ENCODE assay signal across 1 cellular context in the genomic region with DNA sequence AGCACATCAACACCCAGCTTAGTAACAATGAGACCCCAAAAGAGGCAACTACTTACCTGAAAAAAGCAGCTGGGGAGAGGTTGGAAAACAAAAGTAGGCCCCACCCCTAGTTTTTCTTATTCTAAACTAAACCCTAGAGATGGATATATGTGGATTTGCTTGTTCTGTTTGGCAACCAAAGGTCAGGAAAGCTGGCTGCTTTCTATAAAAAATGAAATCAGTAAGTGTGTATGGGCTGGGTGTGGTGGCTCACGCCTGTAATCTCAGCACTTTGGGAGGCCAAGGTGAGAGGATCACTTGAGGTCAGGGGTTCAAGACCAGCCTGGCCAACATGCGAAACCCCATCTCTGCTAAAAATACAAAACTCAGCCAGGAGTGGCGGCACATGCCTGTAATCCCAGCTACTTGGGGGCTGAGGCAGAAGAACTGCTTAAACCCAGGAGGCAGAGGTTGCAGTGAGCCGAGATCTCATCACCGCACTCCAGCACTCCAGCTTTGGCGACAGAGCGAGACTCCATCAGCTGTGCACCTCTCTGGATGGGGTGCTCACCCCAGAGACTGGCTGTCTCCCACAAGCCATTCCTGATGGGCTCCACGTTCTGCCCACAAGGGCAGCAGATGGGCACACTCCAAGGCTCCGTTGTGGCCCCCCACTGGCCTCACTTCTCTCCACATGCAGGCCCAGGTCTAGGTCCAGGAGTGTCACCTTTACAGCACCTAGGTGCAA.
TF ChIP-seq lines count a peak whose summit lies in the region.

No MANE protein-coding gene starts in this region.

TF ChIP-seq in GM23338, 12 proteins besides CTCF, POLR2A, EP300 and RAD21 (continued from another document):
- TF ChIP-seq, protein P1, sequence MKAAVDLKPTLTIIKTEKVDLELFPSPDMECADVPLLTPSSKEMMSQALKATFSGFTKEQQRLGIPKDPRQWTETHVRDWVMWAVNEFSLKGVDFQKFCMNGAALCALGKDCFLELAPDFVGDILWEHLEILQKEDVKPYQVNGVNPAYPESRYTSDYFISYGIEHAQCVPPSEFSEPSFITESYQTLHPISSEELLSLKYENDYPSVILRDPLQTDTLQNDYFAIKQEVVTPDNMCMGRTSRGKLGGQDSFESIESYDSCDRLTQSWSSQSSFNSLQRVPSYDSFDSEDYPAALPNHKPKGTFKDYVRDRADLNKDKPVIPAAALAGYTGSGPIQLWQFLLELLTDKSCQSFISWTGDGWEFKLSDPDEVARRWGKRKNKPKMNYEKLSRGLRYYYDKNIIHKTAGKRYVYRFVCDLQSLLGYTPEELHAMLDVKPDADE (IDR thresholded peaks at IDR 0.05): no peak
- TF ChIP-seq STAT1 (IDR thresholded peaks at IDR 0.05; ENCODE audit: unreplicated experiment): no peak
- TF ChIP-seq, protein P2, sequence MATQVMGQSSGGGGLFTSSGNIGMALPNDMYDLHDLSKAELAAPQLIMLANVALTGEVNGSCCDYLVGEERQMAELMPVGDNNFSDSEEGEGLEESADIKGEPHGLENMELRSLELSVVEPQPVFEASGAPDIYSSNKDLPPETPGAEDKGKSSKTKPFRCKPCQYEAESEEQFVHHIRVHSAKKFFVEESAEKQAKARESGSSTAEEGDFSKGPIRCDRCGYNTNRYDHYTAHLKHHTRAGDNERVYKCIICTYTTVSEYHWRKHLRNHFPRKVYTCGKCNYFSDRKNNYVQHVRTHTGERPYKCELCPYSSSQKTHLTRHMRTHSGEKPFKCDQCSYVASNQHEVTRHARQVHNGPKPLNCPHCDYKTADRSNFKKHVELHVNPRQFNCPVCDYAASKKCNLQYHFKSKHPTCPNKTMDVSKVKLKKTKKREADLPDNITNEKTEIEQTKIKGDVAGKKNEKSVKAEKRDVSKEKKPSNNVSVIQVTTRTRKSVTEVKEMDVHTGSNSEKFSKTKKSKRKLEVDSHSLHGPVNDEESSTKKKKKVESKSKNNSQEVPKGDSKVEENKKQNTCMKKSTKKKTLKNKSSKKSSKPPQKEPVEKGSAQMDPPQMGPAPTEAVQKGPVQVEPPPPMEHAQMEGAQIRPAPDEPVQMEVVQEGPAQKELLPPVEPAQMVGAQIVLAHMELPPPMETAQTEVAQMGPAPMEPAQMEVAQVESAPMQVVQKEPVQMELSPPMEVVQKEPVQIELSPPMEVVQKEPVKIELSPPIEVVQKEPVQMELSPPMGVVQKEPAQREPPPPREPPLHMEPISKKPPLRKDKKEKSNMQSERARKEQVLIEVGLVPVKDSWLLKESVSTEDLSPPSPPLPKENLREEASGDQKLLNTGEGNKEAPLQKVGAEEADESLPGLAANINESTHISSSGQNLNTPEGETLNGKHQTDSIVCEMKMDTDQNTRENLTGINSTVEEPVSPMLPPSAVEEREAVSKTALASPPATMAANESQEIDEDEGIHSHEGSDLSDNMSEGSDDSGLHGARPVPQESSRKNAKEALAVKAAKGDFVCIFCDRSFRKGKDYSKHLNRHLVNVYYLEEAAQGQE (IDR thresholded peaks at IDR 0.05; ENCODE audit: unreplicated experiment): no peak
- TF ChIP-seq NANOG (IDR thresholded peaks at IDR 0.05; ENCODE audit: borderline replicate concordance): no peak
- TF ChIP-seq, protein P3, sequence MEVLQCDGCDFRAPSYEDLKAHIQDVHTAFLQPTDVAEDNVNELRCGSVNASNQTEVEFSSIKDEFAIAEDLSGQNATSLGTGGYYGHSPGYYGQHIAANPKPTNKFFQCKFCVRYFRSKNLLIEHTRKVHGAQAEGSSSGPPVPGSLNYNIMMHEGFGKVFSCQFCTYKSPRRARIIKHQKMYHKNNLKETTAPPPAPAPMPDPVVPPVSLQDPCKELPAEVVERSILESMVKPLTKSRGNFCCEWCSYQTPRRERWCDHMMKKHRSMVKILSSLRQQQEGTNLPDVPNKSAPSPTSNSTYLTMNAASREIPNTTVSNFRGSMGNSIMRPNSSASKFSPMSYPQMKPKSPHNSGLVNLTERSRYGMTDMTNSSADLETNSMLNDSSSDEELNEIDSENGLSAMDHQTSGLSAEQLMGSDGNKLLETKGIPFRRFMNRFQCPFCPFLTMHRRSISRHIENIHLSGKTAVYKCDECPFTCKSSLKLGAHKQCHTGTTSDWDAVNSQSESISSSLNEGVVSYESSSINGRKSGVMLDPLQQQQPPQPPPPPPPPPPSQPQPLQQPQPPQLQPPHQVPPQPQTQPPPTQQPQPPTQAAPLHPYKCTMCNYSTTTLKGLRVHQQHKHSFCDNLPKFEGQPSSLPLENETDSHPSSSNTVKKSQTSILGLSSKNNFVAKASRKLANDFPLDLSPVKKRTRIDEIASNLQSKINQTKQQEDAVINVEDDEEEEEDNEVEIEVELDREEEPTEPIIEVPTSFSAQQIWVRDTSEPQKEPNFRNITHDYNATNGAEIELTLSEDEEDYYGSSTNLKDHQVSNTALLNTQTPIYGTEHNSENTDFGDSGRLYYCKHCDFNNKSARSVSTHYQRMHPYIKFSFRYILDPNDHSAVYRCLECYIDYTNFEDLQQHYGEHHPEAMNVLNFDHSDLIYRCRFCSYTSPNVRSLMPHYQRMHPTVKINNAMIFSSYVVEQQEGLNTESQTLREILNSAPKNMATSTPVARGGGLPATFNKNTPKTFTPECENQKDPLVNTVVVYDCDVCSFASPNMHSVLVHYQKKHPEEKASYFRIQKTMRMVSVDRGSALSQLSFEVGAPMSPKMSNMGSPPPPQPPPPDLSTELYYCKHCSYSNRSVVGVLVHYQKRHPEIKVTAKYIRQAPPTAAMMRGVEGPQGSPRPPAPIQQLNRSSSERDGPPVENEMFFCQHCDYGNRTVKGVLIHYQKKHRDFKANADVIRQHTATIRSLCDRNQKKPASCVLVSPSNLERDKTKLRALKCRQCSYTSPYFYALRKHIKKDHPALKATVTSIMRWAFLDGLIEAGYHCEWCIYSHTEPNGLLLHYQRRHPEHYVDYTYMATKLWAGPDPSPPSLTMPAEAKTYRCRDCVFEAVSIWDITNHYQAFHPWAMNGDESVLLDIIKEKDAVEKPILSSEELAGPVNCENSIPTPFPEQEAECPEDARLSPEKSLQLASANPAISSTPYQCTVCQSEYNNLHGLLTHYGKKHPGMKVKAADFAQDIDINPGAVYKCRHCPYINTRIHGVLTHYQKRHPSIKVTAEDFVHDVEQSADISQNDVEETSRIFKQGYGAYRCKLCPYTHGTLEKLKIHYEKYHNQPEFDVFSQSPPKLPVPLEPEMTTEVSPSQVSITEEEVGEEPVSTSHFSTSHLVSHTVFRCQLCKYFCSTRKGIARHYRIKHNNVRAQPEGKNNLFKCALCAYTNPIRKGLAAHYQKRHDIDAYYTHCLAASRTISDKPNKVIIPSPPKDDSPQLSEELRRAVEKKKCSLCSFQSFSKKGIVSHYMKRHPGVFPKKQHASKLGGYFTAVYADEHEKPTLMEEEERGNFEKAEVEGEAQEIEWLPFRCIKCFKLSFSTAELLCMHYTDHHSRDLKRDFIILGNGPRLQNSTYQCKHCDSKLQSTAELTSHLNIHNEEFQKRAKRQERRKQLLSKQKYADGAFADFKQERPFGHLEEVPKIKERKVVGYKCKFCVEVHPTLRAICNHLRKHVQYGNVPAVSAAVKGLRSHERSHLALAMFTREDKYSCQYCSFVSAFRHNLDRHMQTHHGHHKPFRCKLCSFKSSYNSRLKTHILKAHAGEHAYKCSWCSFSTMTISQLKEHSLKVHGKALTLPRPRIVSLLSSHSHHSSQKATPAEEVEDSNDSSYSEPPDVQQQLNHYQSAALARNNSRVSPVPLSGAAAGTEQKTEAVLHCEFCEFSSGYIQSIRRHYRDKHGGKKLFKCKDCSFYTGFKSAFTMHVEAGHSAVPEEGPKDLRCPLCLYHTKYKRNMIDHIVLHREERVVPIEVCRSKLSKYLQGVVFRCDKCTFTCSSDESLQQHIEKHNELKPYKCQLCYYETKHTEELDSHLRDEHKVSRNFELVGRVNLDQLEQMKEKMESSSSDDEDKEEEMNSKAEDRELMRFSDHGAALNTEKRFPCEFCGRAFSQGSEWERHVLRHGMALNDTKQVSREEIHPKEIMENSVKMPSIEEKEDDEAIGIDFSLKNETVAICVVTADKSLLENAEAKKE (CRISPR knock-in tag; IDR thresholded peaks at IDR 0.05): no peak
- no peak for TF ChIP-seq JUNB (IDR thresholded peaks at IDR 0.05; ENCODE audit: unreplicated experiment)
- TF ChIP-seq POLR2AphosphoS5 (IDR thresholded peaks at IDR 0.05; ENCODE audit: low read depth): no peak
- no peak for TF ChIP-seq ZNF331 (CRISPR knock-in tag; IDR thresholded peaks at IDR 0.05; ENCODE audit: low read depth)
- no peak for TF ChIP-seq CREB1 (CRISPR knock-in tag; IDR thresholded peaks at IDR 0.05; ENCODE audit: low read depth)
- no peak for TF ChIP-seq EZH2 (IDR thresholded peaks at IDR 0.05; ENCODE audit: low read depth, unreplicated experiment)
- TF ChIP-seq ZNF114 (CRISPR knock-in tag; IDR thresholded peaks at IDR 0.05): no peak
